ENCODE assay signal across 23 cellular contexts in genomic region chr4:145697332-145697731, GRCh38. TPM values are rescaled to one million over a fixed set of nuclear protein-coding genes. Genes with fewer than 3 reads are reported as not detected.
"Had no signal": no experiment of that assay in that cellular context is flagged by ENCODE, and none has a peak within 500 bp of the region (broad histone marks: within the 10 kb centered on the region; RNA-seq: fewer than 3 reads in every experiment).

No MANE protein-coding gene starts in this region.

- H3K27ac Mint-ChIP-seq: activated CD4-positive, alpha-beta memory T cell treated with anti-CD3 and anti-CD28 coated beads, Interleukin-2, amount 10 ng/mL, durations not matched to agents 7 days and 5 days; activated CD8-positive, alpha-beta memory T cell treated with anti-CD3 and anti-CD28 coated beads, Interleukin-2, amount 10 ng/mL, durations not matched to agents 7 days and 5 days; immature natural killer cell; T-helper 2 cell treated with Interferon-gamma antibody and Interleukin-4, amounts not matched to agents 5 μg/mL and 100 μg/mL, for 36 hours had no signal

- H3K27ac ChIP-seq: ascending aorta, breast epithelium, gastroesophageal sphincter, heart right ventricle, left ventricle myocardium inferior, sigmoid colon, tibial artery had no signal

- H3K9me3 Mint-ChIP-seq: immature natural killer cell; T-helper 2 cell treated with Interferon-gamma antibody and Interleukin-4, amounts not matched to agents 5 μg/mL and 100 μg/mL, for 36 hours had no signal

- DNase-seq: activated CD4-positive, alpha-beta memory T cell treated with anti-CD3 and anti-CD28 coated beads, Interleukin-2, amount 10 ng/mL, durations not matched to agents 7 days and 5 days; activated CD8-positive, alpha-beta memory T cell treated with anti-CD3 and anti-CD28 coated beads, Interleukin-2, amount 10 ng/mL, durations not matched to agents 7 days and 5 days; activated naive CD4-positive, alpha-beta T cell treated with anti-CD3 and anti-CD28 coated beads, Interleukin-2, amount 50 U/mL, for 16 hours; cerebellar nuclear complex; cortex of kidney; heart right ventricle; immature natural killer cell; kidney glomerular epithelial cell; left ventricle myocardium inferior; occipital lobe; posterior cingulate gyrus; sigmoid colon; stimulated activated CD4-positive, alpha-beta T cell treated with anti-CD3 and anti-CD28 coated beads, Interleukin-4, amount 100 ng/mL, for 24 hours; stimulated activated naive CD4-positive, alpha-beta T cell; substantia nigra; tibial artery had no signal

- H3K36me3 Mint-ChIP-seq: immature natural killer cell had no signal

- H3K4me3 ChIP-seq: ascending aorta, breast epithelium, gastroesophageal sphincter, heart right ventricle, left ventricle myocardium inferior, sigmoid colon, tibial artery had no signal

- H3K36me3 ChIP-seq: ascending aorta, breast epithelium, gastroesophageal sphincter, heart right ventricle, left ventricle myocardium inferior, sigmoid colon, tibial artery had no signal

- H3K4me3 Mint-ChIP-seq: activated CD4-positive, alpha-beta memory T cell treated with anti-CD3 and anti-CD28 coated beads, Interleukin-2, amount 10 ng/mL, durations not matched to agents 7 days and 5 days; activated CD8-positive, alpha-beta memory T cell treated with anti-CD3 and anti-CD28 coated beads, Interleukin-2, amount 10 ng/mL, durations not matched to agents 7 days and 5 days; immature natural killer cell; T-helper 2 cell treated with Interferon-gamma antibody and Interleukin-4, amounts not matched to agents 5 μg/mL and 100 μg/mL, for 36 hours had no signal

- ATAC-seq: activated CD8-positive, alpha-beta memory T cell treated with anti-CD3 and anti-CD28 coated beads, Interleukin-2, amount 10 ng/mL, durations not matched to agents 7 days and 5 days; esophagus mucosa; gastroesophageal sphincter; heart right ventricle had no signal

- H3K27me3 ChIP-seq: ascending aorta, breast epithelium, gastroesophageal sphincter, heart right ventricle, sigmoid colon, tibial artery had no signal

- H3K9me3 ChIP-seq: ascending aorta, breast epithelium, gastroesophageal sphincter, heart right ventricle, left ventricle myocardium inferior, sigmoid colon, tibial artery had no signal

- H3K4me1 Mint-ChIP-seq: activated CD4-positive, alpha-beta memory T cell treated with anti-CD3 and anti-CD28 coated beads, Interleukin-2, amount 10 ng/mL, durations not matched to agents 7 days and 5 days; activated CD8-positive, alpha-beta memory T cell treated with anti-CD3 and anti-CD28 coated beads, Interleukin-2, amount 10 ng/mL, durations not matched to agents 7 days and 5 days; immature natural killer cell had no signal

- H3K4me1 ChIP-seq: ascending aorta, breast epithelium, gastroesophageal sphincter, left ventricle myocardium inferior had no signal

RNA-seq across cellular contexts. Expression of gene C4orf51, which starts 17.4 kb away (rescaled TPM):
- polyA plus RNA-seq: adipose tissue, heart right ventricle, immature natural killer cell, neural cell, sigmoid colon had no signal
